In genomic region chr20:44401770-44402390, GRCh38 we compare ENCODE assay signal across 16 cellular contexts. TPM values are rescaled to one million over a fixed set of nuclear protein-coding genes. Genes with fewer than 3 reads are reported as not detected.
DNase-seq lines count a peak whose midpoint lies in the region; ATAC-seq and TF ChIP-seq lines count a peak whose summit lies in the region.
"Had no signal": no experiment of that assay in that cellular context is flagged by ENCODE, and none has a peak within 500 bp of the region (broad histone marks: within the 10 kb centered on the region; RNA-seq: fewer than 3 reads in every experiment).

No MANE protein-coding gene starts in this region.

- CTCF ChIA-PET in HEK293 (lab: Yijun Ruan, JAX): no interaction called here

- 94% methylated on average over 17 of the region's 17 CpGs for WGBS in smooth muscle cell (ENCODE audit: low lambda C conversion rate)

- no peaks in the 10 kb centered on the region for H3F3A ChIP-seq in smooth muscle cell (ENCODE audit: low read depth)

- H3K27me3 ChIP-seq in mucosa of rectum (ENCODE audit: control insufficient read depth in 2 of 2, insufficient read depth in 2 of 2, low read length in 2 of 2) (no peaks in the 10 kb centered on the region), smooth muscle cell (ENCODE audit: low read depth) (peaks cover 6% of the 10 kb centered on the region)

- H3K27ac ChIP-seq in HEK293 (ENCODE audit: extremely low read depth, low read depth, low read length): no peak overlapping the region
- H3K27ac ChIP-seq in mucosa of rectum (ENCODE audit: low read depth in 2 of 2, low read length in 2 of 2): peak overlapping the region; percentile 93 to 96
- H3K27ac ChIP-seq in smooth muscle cell (ENCODE audit: low read depth): no peak overlapping the region
- H3K27ac ChIP-seq: C4-2B, SJCRH30 had no signal

- POLR2A ChIA-PET in HEK293 (lab: Yijun Ruan, JAX): no interaction called here

- DNase-seq in epithelial cell of proximal tubule (ENCODE audit: low read depth) (no peak), smooth muscle cell (lab: John Stamatoyannopoulos, UW; ENCODE audit: unreplicated experiment) (no peak), RPMI8226 (no peak), NCI-H187 treated with DMSO at 0.1 percent for 48 hours (lab: John Stamatoyannopoulos, UW) (no peak)
- DNase-seq: DMS 273 treated with DMSO at 0.1 percent for 48 hours, GF-D8, GOT3, NCI-H1930, NCI-H526 treated with DMSO at 0.1 percent for 48 hours, OCI-M1 had no signal

- H4K20me1 ChIP-seq in smooth muscle cell (ENCODE audit: low read depth): no peaks in the 10 kb centered on the region

- no peak overlapping the region for H3K4me2 ChIP-seq in smooth muscle cell

- H3K9ac ChIP-seq in mucosa of rectum (ENCODE audit: low read depth in 1 of 2, low read length in 2 of 2): peak overlapping the region; percentile 85 to 97
- no peak overlapping the region for H3K9ac ChIP-seq in smooth muscle cell (ENCODE audit: low read depth)

- no peaks in the 10 kb centered on the region for H3K9me3 ChIP-seq in HEK293 (ENCODE audit: control insufficient read depth, insufficient read depth, low read depth, low read length)
- no peaks in the 10 kb centered on the region for H3K9me3 ChIP-seq in mucosa of rectum (ENCODE audit: control insufficient read depth in 2 of 2, low read length in 2 of 2)
- no peaks in the 10 kb centered on the region for H3K9me3 ChIP-seq in smooth muscle cell (replicated peaks; ENCODE audit: low read depth)
- H3K9me3 ChIP-seq: SJCRH30 had no signal

- no peak for ATAC-seq in HG03097 (IDR thresholded peaks at IDR 0.05; ENCODE audit: low FRiP score, unreplicated experiment)

- no peaks in the 10 kb centered on the region for H3K4me1 ChIP-seq in HEK293 (ENCODE audit: control insufficient read depth, insufficient read depth, low read length)
- H3K4me1 ChIP-seq in mucosa of rectum (ENCODE audit: control insufficient read depth in 2 of 2, insufficient read depth in 2 of 2, low read length in 2 of 2): peaks cover 37 to 90% of the 10 kb centered on the region in 2 donors
- no peaks in the 10 kb centered on the region for H3K4me1 ChIP-seq in smooth muscle cell (ENCODE audit: low read depth)
- H3K4me1 ChIP-seq: SJCRH30 had no signal

- no peak overlapping the region for H3K4me3 ChIP-seq in HEK293 (ENCODE audit: low read depth, low read length)
- peak overlapping the region; percentile 54 for H3K4me3 ChIP-seq in epithelial cell of proximal tubule (ENCODE audit: low read depth, low read length)
- peak overlapping the region; percentile 75 to 85 for H3K4me3 ChIP-seq in mucosa of rectum (ENCODE audit: low read length in 2 of 2)
- H3K4me3 ChIP-seq in smooth muscle cell: peak overlapping the region; percentile 42
- H3K4me3 ChIP-seq: SJCRH30 had no signal

- no peak overlapping the region for H2AFZ ChIP-seq in smooth muscle cell (ENCODE audit: low read depth)

- no peaks in the 10 kb centered on the region for H3K36me3 ChIP-seq in HEK293 (ENCODE audit: control insufficient read depth in 2 of 2, insufficient read depth in 1 of 2, low read length in 2 of 2)
- H3K36me3 ChIP-seq in mucosa of rectum (ENCODE audit: control insufficient read depth in 2 of 2, insufficient read depth in 2 of 2, low read length in 2 of 2): peaks cover 8 to 13% of the 10 kb centered on the region in 2 donors
- H3K36me3 ChIP-seq in smooth muscle cell (ENCODE audit: low read depth): no peaks in the 10 kb centered on the region
- H3K36me3 ChIP-seq: SJCRH30 had no signal

- no peaks in the 10 kb centered on the region for H3K79me2 ChIP-seq in smooth muscle cell (ENCODE audit: low read depth)

- TF ChIP-seq CTCF in HEK293 (tag by site-specific recombination; IDR thresholded peaks at IDR 0.05) (no peak), epithelial cell of proximal tubule (conservative IDR thresholded peaks at IDR 0.05; ENCODE audit: low read depth, low read length) (no peak), smooth muscle cell (IDR thresholded peaks at IDR 0.05; ENCODE audit: borderline replicate concordance, insufficient read depth, poor library complexity, severe bottlenecking) (no peak)

TF ChIP-seq in HEK293, 187 proteins besides CTCF, POLR2A, EP300 and RAD21:
- TF ChIP-seq SCRT2 (tag by site-specific recombination; IDR thresholded peaks at IDR 0.05) (peak; percentile 25; the same call in 1 of the 2 replicates), OVOL3 (tag by site-specific recombination; IDR thresholded peaks at IDR 0.05) (no peak)

RNA-seq across cellular contexts. Expression of gene HNF4A, which starts 46.4 kb away (rescaled TPM):
- total RNA-seq in epithelial cell of proximal tubule (not detected in 2 replicates), smooth muscle cell (not detected in 2 replicates)
- not detected in 2 replicates for polyA plus RNA-seq in smooth muscle cell
- total RNA-seq: A673, SJCRH30 had no signal

Comparison
In these comparisons a context has a peak if more than half of its experiments do, and no peak if none do; other contexts are left out.
1. H3K27ac ChIP-seq: peak in mucosa of rectum (2 of 2); none in HEK293 (single experiment) and smooth muscle cell (single experiment).